In genomic region chr7:135254-135653, GRCh38 we compare ENCODE assay signal across 17 cellular contexts. TPM values are rescaled to one million over a fixed set of nuclear protein-coding genes. Genes with fewer than 3 reads are reported as not detected.
DNase-seq lines count a peak whose midpoint lies in the region; ATAC-seq, FAIRE-seq and TF ChIP-seq lines count a peak whose summit lies in the region.
"Had no signal": no experiment of that assay in that cellular context is flagged by ENCODE, and none has a peak within 500 bp of the region (broad histone marks: within the 10 kb centered on the region; RNA-seq: fewer than 3 reads in every experiment).

No MANE protein-coding gene starts in this region.

- no peak for TF ChIP-seq EP300 in H1 (IDR thresholded peaks at IDR 0.05; ENCODE audit: borderline replicate concordance in 1 of 2, low read depth in 2 of 2, low read length in 2 of 2)
- no peak for TF ChIP-seq EP300 in SK-N-SH (IDR thresholded peaks at IDR 0.05; ENCODE audit: borderline replicate concordance in 1 of 2, low read depth in 1 of 2, low read length in 1 of 2)

- no peak overlapping the region for H2AK5ac ChIP-seq in H1 (ENCODE audit: low read depth, low read length)

- WGBS in H1 (ENCODE audit: extremely low coverage in 1 of 2, insufficient coverage in 1 of 2, insufficient read length in 1 of 2, insufficient replicate concordance in 2 of 2, low coverage in 1 of 2, low lambda C conversion rate in 2 of 2, missing lambda C conversion rate in 1 of 2), 2 experiments: 96% methylated on average over 7 of the region's 7 CpGs; no CpG with 5 or more reads in 1 of the 2 experiments
- WGBS in SK-N-SH (ENCODE audit: low lambda C conversion rate): 73% methylated on average over 5 of the region's 7 CpGs

- no peak overlapping the region for H3K4ac ChIP-seq in H1 (replicated peaks; ENCODE audit: insufficient read length, low read depth, low read length)

- no peak overlapping the region for H3K18ac ChIP-seq in H1 (ENCODE audit: extremely low read depth, low read length)

- H2BK12ac ChIP-seq in H1 (ENCODE audit: low read depth, low read length): 0 out of 2 replicates have a peak overlapping the region, but pooled peaks have one; percentile 27

- no peak overlapping the region for H4K5ac ChIP-seq in H1 (ENCODE audit: insufficient read length, low read depth, low read length)

- no peaks in the 10 kb centered on the region for H3F3A ChIP-seq in SK-N-SH (replicated peaks; ENCODE audit: insufficient read depth)

- TF ChIP-seq CTCF in H1 (IDR thresholded peaks at IDR 0.05; ENCODE audit: control extremely low read depth in 1 of 3, insufficient read depth in 1 of 3, low read depth in 1 of 3, low read length in 3 of 3) (no peak), osteocyte (IDR thresholded peaks at IDR 0.05) (no peak), mesothelial cell of epicardium (IDR thresholded peaks at IDR 0.05; ENCODE audit: unreplicated experiment) (no peak), SK-N-SH (IDR thresholded peaks at IDR 0.05) (no peak)

- H3K4me1 Mint-ChIP-seq in osteocyte (ENCODE audit: unreplicated experiment): no peaks in the 10 kb centered on the region
- no peaks in the 10 kb centered on the region for H3K4me1 Mint-ChIP-seq in mesothelial cell of epicardium
- H3K4me1 Mint-ChIP-seq: IgD-negative memory B cell had no signal

- no peak overlapping the region for H3K27ac ChIP-seq in BLaER1 treated with 17β-estradiol and CSF1 and Interleukin-3, amounts not matched to agents 10 nM and 100 nM
- no peak overlapping the region for H3K27ac ChIP-seq in H1 (ENCODE audit: low read depth, low read length)
- no peak overlapping the region for H3K27ac ChIP-seq in SK-N-SH (ENCODE audit: low read depth in 2 of 2, low read length in 1 of 2)

- no peak for TF ChIP-seq POLR2A in H1 (IDR thresholded peaks at IDR 0.05; ENCODE audit: control extremely low read depth in 1 of 2, low read depth in 2 of 2, low read length in 2 of 2)

- H4K20me1 ChIP-seq in BLaER1 treated with 17β-estradiol and CSF1 and Interleukin-3, amounts not matched to agents 10 nM and 100 nM: no peaks in the 10 kb centered on the region
- H4K20me1 ChIP-seq in H1 (replicated peaks in 1 of 2; ENCODE audit: control insufficient read depth in 1 of 2, insufficient read depth in 2 of 2, low read length in 2 of 2) (no peaks in the 10 kb centered on the region), SK-N-SH (ENCODE audit: insufficient read depth) (no peaks in the 10 kb centered on the region)

- no peaks in the 10 kb centered on the region for H3K23me2 ChIP-seq in H1 (ENCODE audit: low read depth, low read length)

- H3K23ac ChIP-seq in H1 (ENCODE audit: insufficient read length): no peak overlapping the region

- no peak overlapping the region for H3K4me3 ChIP-seq in BLaER1 treated with 17β-estradiol and CSF1 and Interleukin-3, amounts not matched to agents 10 nM and 100 nM
- no peak overlapping the region for H3K4me3 ChIP-seq in H1 (ENCODE audit: extremely low read depth in 1 of 4, insufficient read depth in 2 of 4, low read depth in 3 of 4, low read length in 4 of 4)
- H3K4me3 ChIP-seq in SK-N-SH (ENCODE audit: low read depth in 2 of 2, low read length in 1 of 2): no peak overlapping the region
- H3K4me3 ChIP-seq: GM12878, GM23338 had no signal

- no peak overlapping the region for H3K56ac ChIP-seq in H1 (replicated peaks; ENCODE audit: insufficient read length, low read depth, low read length)

- TF ChIP-seq RAD21 in H1 (IDR thresholded peaks at IDR 0.05 in 1 of 2, conservative IDR thresholded peaks at IDR 0.05 in 1 of 2; ENCODE audit: low read depth in 2 of 2, low read length in 2 of 2) (no peak), SK-N-SH (IDR thresholded peaks at IDR 0.05; ENCODE audit: low read length) (no peak)

- no peaks in the 10 kb centered on the region for H3K9me2 ChIP-seq in SK-N-SH

- H2BK15ac ChIP-seq in H1 (ENCODE audit: low read length): no peak overlapping the region

- DNase-seq in H1 (ENCODE audit: low read depth in 1 of 2, low spot score in 2 of 2) (no peak), left lobe of liver (ENCODE audit: low spot score) (peak; percentile 41), osteocyte (ENCODE audit: extremely low spot score, unreplicated experiment) (peak; percentile 76), mesothelial cell of epicardium (ENCODE audit: low spot score in 2 of 2, unreplicated experiment in 2 of 2) (no peak), NCI-H1092 treated with DMSO at 0.1 percent for 48 hours (lab: John Stamatoyannopoulos, UW) (no peak), SK-N-SH (no peak)
- DNase-seq: Calu3; CD4-positive, alpha-beta T cell; DMS79; H9 had no signal

- CTCF ChIA-PET in H1 (lab: Charles Lee; ENCODE audit: partially characterized antibody) (interaction anchor here (1.0 to 1.3 kb wide), 3 partner anchors 15 to 68 kb away, joined by 3 to 4 read pairs (median 4); no protein-coding TSS in a partner anchor), SK-N-SH (lab: Yijun Ruan, JAX) (no interaction called here)

- H3K27me3 ChIP-seq in BLaER1 treated with 17β-estradiol and CSF1 and Interleukin-3, amounts not matched to agents 10 nM and 100 nM: no peaks in the 10 kb centered on the region
- H3K27me3 ChIP-seq in H1 (replicated peaks in 1 of 4; ENCODE audit: control insufficient read depth in 3 of 4, extremely low read depth in 1 of 4, insufficient read depth in 3 of 4, low read length in 3 of 4) (no peaks in the 10 kb centered on the region; a peak in 1 of 7 replicates), SK-N-SH (ENCODE audit: insufficient read depth) (peaks cover 12% of the 10 kb centered on the region)

- FAIRE-seq in H1 (lab: Jason Lieb, UNC): no peak
- FAIRE-seq: A204.1, GM12878, GM18507 had no signal

- peaks cover 2% of the 10 kb centered on the region for H3K27me3 Mint-ChIP-seq in osteocyte (ENCODE audit: unreplicated experiment)
- peaks cover 28% of the 10 kb centered on the region for H3K27me3 Mint-ChIP-seq in mesothelial cell of epicardium (ENCODE audit: low read depth)

- H4K91ac ChIP-seq in H1 (replicated peaks; ENCODE audit: insufficient read length, low read length): no peak overlapping the region

- no peak overlapping the region for H2BK120ac ChIP-seq in H1 (replicated peaks; ENCODE audit: low read depth, low read length)

- H3K4me3 Mint-ChIP-seq in osteocyte (ENCODE audit: unreplicated experiment) (no peak overlapping the region), mesothelial cell of epicardium (no peak overlapping the region)
- H3K4me3 Mint-ChIP-seq: CD4-positive, alpha-beta T cell; GM23338; H9; IgD-negative memory B cell had no signal

- no peak overlapping the region for H3K14ac ChIP-seq in H1 (ENCODE audit: insufficient read length)

- no peak overlapping the region for H3K27ac Mint-ChIP-seq in osteocyte (ENCODE audit: unreplicated experiment)
- no peak overlapping the region for H3K27ac Mint-ChIP-seq in mesothelial cell of epicardium
- H3K27ac Mint-ChIP-seq: CD4-positive, alpha-beta T cell; GM23338; IgD-negative memory B cell had no signal

- no peak overlapping the region for H2BK5ac ChIP-seq in H1 (ENCODE audit: low read depth, low read length)

- H2AFZ ChIP-seq in H1 (ENCODE audit: low read length) (no peak overlapping the region), SK-N-SH (ENCODE audit: low read depth) (no peak overlapping the region)
- H2AFZ ChIP-seq: GM23338 had no signal

- H3K9me3 Mint-ChIP-seq in osteocyte (ENCODE audit: unreplicated experiment) (no peaks in the 10 kb centered on the region), mesothelial cell of epicardium (no peaks in the 10 kb centered on the region)
- H3K9me3 Mint-ChIP-seq: CD4-positive, alpha-beta T cell; GM23338; H9 had no signal

- H3K79me2 ChIP-seq in H1 (ENCODE audit: control insufficient read depth in 1 of 2, insufficient read depth in 2 of 2, low read length in 2 of 2) (no peaks in the 10 kb centered on the region), SK-N-SH (ENCODE audit: insufficient read depth) (no peaks in the 10 kb centered on the region)

- peaks cover 58 to 81% (median 67%) of the 10 kb centered on the region in 10 experiments for H3K4me1 ChIP-seq in BLaER1 treated with 17β-estradiol and CSF1 and Interleukin-3, amounts not matched to agents 10 nM and 100 nM
- H3K4me1 ChIP-seq in H1 (replicated peaks in 1 of 4; ENCODE audit: control insufficient read depth in 3 of 4, insufficient read depth in 4 of 4, low read length in 3 of 4) (peaks cover 0 to 17% (median 9%) of the 10 kb centered on the region in 4 experiments; a peak in 5 of 7 replicates), SK-N-SH (ENCODE audit: control insufficient read depth in 1 of 2, insufficient read depth in 2 of 2, low read depth in 1 of 2, low read length in 1 of 2) (no peaks in the 10 kb centered on the region)

- H3K36me3 Mint-ChIP-seq in osteocyte (ENCODE audit: unreplicated experiment) (no peaks in the 10 kb centered on the region), mesothelial cell of epicardium (no peaks in the 10 kb centered on the region)
- H3K36me3 Mint-ChIP-seq: IgD-negative memory B cell had no signal

- no peaks in the 10 kb centered on the region for H3K9me3 ChIP-seq in BLaER1 treated with 17β-estradiol and CSF1 and Interleukin-3, amounts not matched to agents 10 nM and 100 nM (replicated peaks in 1 of 11)
- H3K9me3 ChIP-seq in H1 (ENCODE audit: insufficient read depth in 2 of 2, low read depth in 1 of 2, low read length in 1 of 2) (no peaks in the 10 kb centered on the region), SK-N-SH (no peaks in the 10 kb centered on the region)

- POLR2A ChIA-PET in H1 (lab: Charles Lee; ENCODE audit: partially characterized antibody) (interaction anchor here (0.8 kb wide), 1 partner anchor 51 kb away, joined by 3 read pairs; no protein-coding TSS in a partner anchor), SK-N-SH (lab: Yijun Ruan, JAX) (no interaction called here)

- no peak overlapping the region for H3K9ac ChIP-seq in BLaER1 treated with 17β-estradiol and CSF1 and Interleukin-3, amounts not matched to agents 10 nM and 100 nM
- H3K9ac ChIP-seq in H1 (replicated peaks in 1 of 4; ENCODE audit: extremely low read depth in 1 of 4, low read depth in 3 of 4, low read length in 3 of 4): peak overlapping the region in 1 of 4 experiments; percentile 32; a peak in 1 of 7 replicates
- no peak overlapping the region for H3K9ac ChIP-seq in SK-N-SH

- H3K36me3 ChIP-seq in BLaER1 treated with 17β-estradiol and CSF1 and Interleukin-3, amounts not matched to agents 10 nM and 100 nM: no peaks in the 10 kb centered on the region
- H3K36me3 ChIP-seq in H1 (ENCODE audit: control insufficient read depth in 2 of 4, insufficient read depth in 4 of 4, low read length in 3 of 4) (no peaks in the 10 kb centered on the region), SK-N-SH (replicated peaks in 1 of 2; ENCODE audit: control insufficient read depth in 1 of 2, insufficient read depth in 2 of 2, low read length in 1 of 2) (no peaks in the 10 kb centered on the region)

- H2BK20ac ChIP-seq in H1 (ENCODE audit: low read length): no peak overlapping the region

- ATAC-seq in left lobe of liver (no peak), HG03571 (IDR thresholded peaks at IDR 0.05; ENCODE audit: unreplicated experiment) (no peak)
- ATAC-seq: GM12878, GM23338 had no signal

- H3K79me1 ChIP-seq in H1 (ENCODE audit: low read depth, low read length): no peaks in the 10 kb centered on the region

- H4K8ac ChIP-seq in H1 (ENCODE audit: extremely low read depth, insufficient read depth, low read length): no peak overlapping the region

- H3K4me2 ChIP-seq in BLaER1 treated with 17β-estradiol and CSF1 and Interleukin-3, amounts not matched to agents 10 nM and 100 nM: peak overlapping the region in 9 of 11 experiments; percentile 9 to 55 (median 32); a peak in 13 of 22 replicates
- H3K4me2 ChIP-seq in H1 (ENCODE audit: insufficient read depth in 1 of 2, low read depth in 2 of 2, low read length in 2 of 2) (no peak overlapping the region), SK-N-SH (no peak overlapping the region)
- H3K4me2 ChIP-seq: GM23338 had no signal

RNA-seq across cellular contexts. Expression of gene FAM20C, which starts 57.1 kb away (rescaled TPM):
- 34.7 and 34.8 TPM in 2 replicates for total RNA-seq in H1 (2021; fragmentation: NEBNext Ultra II Directional; extraction: Animal tissue kit (Norgen Biotek cat#: 25700))
- 9.5 and 13.9 TPM in 2 replicates for polyA plus RNA-seq in H1 (2011; rRNA removed)
- 10.7 TPM for polyA plus RNA-seq in H1 (2011; cell fraction: cytosol; rRNA removed)
- polyA plus RNA-seq in H1 (2011; cell fraction: nucleus; rRNA removed): 21.4 TPM
- 18.4 to 23.9 TPM (median 19.5 TPM) in 4 replicates for polyA plus RNA-seq in H1 (2012, experiment 1 of 2)
- polyA plus RNA-seq in H1 (2012, experiment 2 of 2): 17.9 TPM
- polyA plus RNA-seq in H1 (2013, experiment 1 of 2): 21.3 TPM
- polyA plus RNA-seq in H1 (2013, experiment 2 of 2): 21.1 TPM
- 8.9 and 10.4 TPM in 2 replicates for polyA minus RNA-seq in H1 (2011; rRNA and poly(A)+ RNA removed)
- 17.1 TPM for polyA minus RNA-seq in H1 (2011; cell fraction: cytosol; rRNA and poly(A)+ RNA removed)
- 21.8 TPM for polyA minus RNA-seq in H1 (2011; cell fraction: nucleus; rRNA and poly(A)+ RNA removed)
- 72.2 TPM for total RNA-seq in left lobe of liver
- 132 and 143 TPM in 2 replicates for total RNA-seq in osteocyte
- total RNA-seq in mesothelial cell of epicardium: 16.7 to 18.3 TPM (median 17.8 TPM) in 3 replicates
- 6.8 and 12.7 TPM in 2 replicates for polyA plus RNA-seq in SK-N-SH (2012; rRNA removed)
- 5.8 and 10.0 TPM in 2 replicates for polyA plus RNA-seq in SK-N-SH (2012; cell fraction: cytosol; rRNA removed)
- 11.8 and 16.7 TPM in 2 replicates for polyA plus RNA-seq in SK-N-SH (2012; cell fraction: nucleus; rRNA removed)
- polyA plus RNA-seq: GM12878, IgD-negative memory B cell had no signal

Comparison
In these comparisons a context has a peak if more than half of its experiments do, and no peak if none do; other contexts are left out.
1. H3K4me2 ChIP-seq: peak in BLaER1 treated with 17β-estradiol and CSF1 and Interleukin-3, amounts not matched to agents 10 nM and 100 nM (9 of 11); none in H1 (0 of 2) and SK-N-SH (single experiment).
2. DNase-seq: peak in left lobe of liver (single experiment) and osteocyte (single experiment); none in H1 (0 of 2), mesothelial cell of epicardium (0 of 2), NCI-H1092 treated with DMSO at 0.1 percent for 48 hours (single experiment) and SK-N-SH (single experiment).